In genomic region chr16:85621698-85622433, GRCh38 we compare ENCODE assay signal across 1 cellular context.
TF ChIP-seq lines count a peak whose summit lies in the region.

No MANE protein-coding gene starts in this region.

TF ChIP-seq in HepG2, 621 proteins besides CTCF, POLR2A, EP300 and RAD21 (continued from another document and continues in another):
- no peak for TF ChIP-seq AKNA (CRISPR knock-in tag; IDR thresholded peaks at IDR 0.05; ENCODE audit: borderline replicate concordance)
- no peak for TF ChIP-seq NCOA1 (CRISPR knock-in tag; IDR thresholded peaks at IDR 0.05)
- 0 out of 2 replicates have a peak, but pooled peaks have one; percentile 51 for TF ChIP-seq MEIS1 (CRISPR knock-in tag; IDR thresholded peaks at IDR 0.05; ENCODE audit: borderline replicate concordance)
- TF ChIP-seq TBX2 (CRISPR knock-in tag; IDR thresholded peaks at IDR 0.05; ENCODE audit: borderline replicate concordance): peak; percentile 64; the same call in 1 of the 2 replicates
- TF ChIP-seq ISL2 (CRISPR knock-in tag; IDR thresholded peaks at IDR 0.05): peak; percentile 68; the same call in 1 of the 2 replicates
- TF ChIP-seq E2F2 (CRISPR knock-in tag; IDR thresholded peaks at IDR 0.05; ENCODE audit: borderline replicate concordance): no peak
- peak; percentile 52; the same call in 1 of the 2 replicates for TF ChIP-seq FOXO1 (CRISPR knock-in tag; IDR thresholded peaks at IDR 0.05)
- TF ChIP-seq ATF2 (CRISPR knock-in tag; IDR thresholded peaks at IDR 0.05): peak; percentile 46
- peak; percentile 63; the same call in 1 of the 2 replicates for TF ChIP-seq ZNF264 (CRISPR knock-in tag; IDR thresholded peaks at IDR 0.05)
- 0 out of 2 replicates have a peak, but pooled peaks have one; percentile 16 for TF ChIP-seq ZNF839 (CRISPR knock-in tag; IDR thresholded peaks at IDR 0.05; ENCODE audit: borderline replicate concordance)
- TF ChIP-seq HDAC2 (CRISPR knock-in tag; IDR thresholded peaks at IDR 0.05): peak; percentile 80
- TF ChIP-seq SIX4 (CRISPR knock-in tag; IDR thresholded peaks at IDR 0.05): no peak; the same call in 1 of the 2 replicates
- peak; percentile 63; the same call in 1 of the 2 replicates for TF ChIP-seq NFKB2 (CRISPR knock-in tag; IDR thresholded peaks at IDR 0.05; ENCODE audit: borderline replicate concordance)
- TF ChIP-seq ZNF232 (CRISPR knock-in tag; IDR thresholded peaks at IDR 0.05; ENCODE audit: borderline replicate concordance): peak; percentile 23; the same call in 1 of the 2 replicates
- TF ChIP-seq ZNF557 (CRISPR knock-in tag; IDR thresholded peaks at IDR 0.05): no peak
- TF ChIP-seq ZNF468 (CRISPR knock-in tag; IDR thresholded peaks at IDR 0.05): 0 out of 2 replicates have a peak, but pooled peaks have one; percentile 51
- TF ChIP-seq ZNF772 (CRISPR knock-in tag; IDR thresholded peaks at IDR 0.05): 0 out of 2 replicates have a peak, but pooled peaks have one; percentile 60
- TF ChIP-seq NR2C2 (CRISPR knock-in tag; IDR thresholded peaks at IDR 0.05; ENCODE audit: borderline replicate concordance): no peak
- no peak for TF ChIP-seq ZBTB21 (CRISPR knock-in tag; IDR thresholded peaks at IDR 0.05)
- no peak; the same call in 1 of the 2 replicates for TF ChIP-seq ZNF574 (CRISPR knock-in tag; IDR thresholded peaks at IDR 0.05)
- TF ChIP-seq TIGD3 (CRISPR knock-in tag; IDR thresholded peaks at IDR 0.05; ENCODE audit: borderline replicate concordance): no peak
- TF ChIP-seq DNMT3B (CRISPR knock-in tag; conservative IDR thresholded peaks at IDR 0.05): no peak
- no peak for TF ChIP-seq ONECUT2 (CRISPR knock-in tag; IDR thresholded peaks at IDR 0.05)
- peak; percentile 71 for TF ChIP-seq ZNF800 (CRISPR knock-in tag; IDR thresholded peaks at IDR 0.05)
- TF ChIP-seq CREM (IDR thresholded peaks at IDR 0.05): peak; percentile 26; the same call in 1 of the 2 replicates
- no peak for TF ChIP-seq CREM (CRISPR knock-in tag; IDR thresholded peaks at IDR 0.05)
- no peak for TF ChIP-seq PRDM15 (CRISPR knock-in tag; IDR thresholded peaks at IDR 0.05)
- no peak for TF ChIP-seq E2F1 (CRISPR knock-in tag; IDR thresholded peaks at IDR 0.05)
- peak; percentile 74 for TF ChIP-seq RARA (CRISPR knock-in tag; IDR thresholded peaks at IDR 0.05)
- no peak for TF ChIP-seq ZMYM3 (CRISPR knock-in tag; IDR thresholded peaks at IDR 0.05)
- TF ChIP-seq TFE3 (CRISPR knock-in tag; IDR thresholded peaks at IDR 0.05): peak; percentile 88
- TF ChIP-seq MTF1 (CRISPR knock-in tag; IDR thresholded peaks at IDR 0.05): no peak
- no peak for TF ChIP-seq ZNF615 (CRISPR knock-in tag; IDR thresholded peaks at IDR 0.05; ENCODE audit: borderline replicate concordance)
- TF ChIP-seq MEIS2 (CRISPR knock-in tag; IDR thresholded peaks at IDR 0.05): peak; percentile 45; the same call in 1 of the 2 replicates
- peak; percentile 80 for TF ChIP-seq MLX (CRISPR knock-in tag; IDR thresholded peaks at IDR 0.05)
- TF ChIP-seq SATB2 (CRISPR knock-in tag; IDR thresholded peaks at IDR 0.05): no peak
- TF ChIP-seq HES4 (CRISPR knock-in tag; IDR thresholded peaks at IDR 0.05; ENCODE audit: borderline replicate concordance): no peak
- TF ChIP-seq ZNF180 (CRISPR knock-in tag; IDR thresholded peaks at IDR 0.05; ENCODE audit: borderline replicate concordance, low read depth): no peak
- no peak for TF ChIP-seq ZNF879 (CRISPR knock-in tag; IDR thresholded peaks at IDR 0.05)
- TF ChIP-seq HMGA1 (CRISPR knock-in tag; conservative IDR thresholded peaks at IDR 0.05): no peak
